16 cellular contexts compared by ENCODE assay signal in the genomic region with DNA sequence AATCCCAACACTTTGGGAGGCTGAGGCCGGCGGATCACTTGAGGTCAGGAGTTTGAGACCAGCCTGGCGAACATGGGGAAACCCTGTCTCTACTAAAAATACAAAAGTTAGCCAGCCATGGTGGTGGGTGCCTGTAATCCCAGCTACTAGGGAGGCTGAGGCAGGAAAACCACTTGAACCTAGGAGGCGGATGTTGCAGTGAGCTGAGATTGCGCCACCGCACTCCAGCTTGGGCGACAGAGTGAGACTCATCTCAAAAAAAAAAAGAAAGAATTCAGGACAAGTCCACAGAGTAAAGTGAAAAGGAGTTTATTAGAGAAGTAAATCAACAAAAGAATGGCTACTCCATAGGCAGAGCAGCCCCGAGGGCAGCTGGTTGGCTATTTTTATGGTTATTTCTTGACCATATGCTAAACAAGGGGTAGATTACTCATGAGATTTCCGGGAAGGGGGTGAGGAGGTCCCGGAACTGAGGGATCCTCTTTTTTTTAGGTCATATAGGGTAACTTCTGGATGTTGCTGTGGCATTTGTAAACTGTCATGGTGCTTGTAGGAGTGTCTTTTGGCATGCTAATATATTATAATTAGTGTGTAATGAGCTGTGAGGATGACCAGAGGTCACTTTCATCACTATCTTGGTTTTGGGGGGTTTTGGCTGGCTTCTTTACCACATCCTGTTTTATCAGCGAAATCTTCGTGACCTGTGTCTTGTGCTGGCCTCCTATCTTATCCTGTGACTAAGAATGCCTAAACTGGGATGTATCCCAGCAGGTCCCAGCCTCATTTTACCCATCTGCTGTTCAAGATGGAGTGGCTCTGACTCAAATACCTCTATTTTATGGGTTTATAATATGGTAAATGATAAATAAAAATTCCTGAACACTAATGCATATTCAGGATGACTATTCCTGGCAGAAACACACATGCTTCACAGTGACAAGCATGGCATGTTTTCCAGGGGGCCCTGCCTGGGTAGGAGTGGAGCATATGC. TPM values are rescaled to one million over a fixed set of nuclear protein-coding genes. Genes with fewer than 3 reads are reported as not detected.
DNase-seq lines count a peak whose midpoint lies in the region; ATAC-seq, FAIRE-seq and TF ChIP-seq lines count a peak whose summit lies in the region.
"Had no signal": no experiment of that assay in that cellular context is flagged by ENCODE, and none has a peak within 500 bp of the region (broad histone marks: within the 10 kb centered on the region; RNA-seq: fewer than 3 reads in every experiment).

No MANE protein-coding gene starts in this region.

- H3K27me3 ChIP-seq in left lung: no peaks in the 10 kb centered on the region
- H3K27me3 ChIP-seq in CD4-positive, alpha-beta memory T cell (ENCODE audit: insufficient read depth, low read length): no peaks in the 10 kb centered on the region

- no peaks in the 10 kb centered on the region for H3K36me3 Mint-ChIP-seq in HFFc6 (ENCODE audit: low read depth)
- H3K36me3 Mint-ChIP-seq in CD4-positive, alpha-beta memory T cell: no peaks in the 10 kb centered on the region

- DNase-seq in CD1c-positive myeloid dendritic cell (ENCODE audit: extremely low spot score) (peak; percentile 53), HFFc6 (peak; percentile 67), SKM-1 (lab: John Stamatoyannopoulos, UW; ENCODE audit: unreplicated experiment) (peak; percentile 35), left lung (peak in 1 of 2 donors; percentile 83), urothelium cell line (ENCODE audit: low spot score) (no peak), NCI-H2029 (lab: John Stamatoyannopoulos, UW) (no peak), cerebellar nuclear complex (lab: John Stamatoyannopoulos, UW) (no peak)
- no peak for DNase-seq in CD4-positive, alpha-beta memory T cell
- DNase-seq: activated CD8-positive, alpha-beta memory T cell treated with anti-CD3 and anti-CD28 coated beads, Interleukin-2, amount 50 U/mL, for 4 hours; DMS53; head of caudate nucleus; NCI-H1417; NCI-H510A treated with DMSO at 0.1 percent for 48 hours; trophoblast cell had no signal

- intact Hi-C loops in left lung (cut with DNase I): no loop called here
- intact Hi-C loops in CD4-positive, alpha-beta memory T cell (cut with micrococcal nuclease): no loop called here

- peak overlapping the region in 1 of 2 donors; percentile 86 for H3K27ac ChIP-seq in left lung
- no peak overlapping the region for H3K27ac ChIP-seq in CD4-positive, alpha-beta memory T cell (ENCODE audit: low read depth, low read length)

- no peak for TF ChIP-seq CTCF in HFFc6 (IDR thresholded peaks at IDR 0.05)
- TF ChIP-seq CTCF in left lung (IDR thresholded peaks at IDR 0.05): no peak

- peaks cover 23% of the 10 kb centered on the region for H3K27me3 Mint-ChIP-seq in HFFc6 (ENCODE audit: insufficient read depth)
- H3K27me3 Mint-ChIP-seq in CD4-positive, alpha-beta memory T cell: peaks cover 7% of the 10 kb centered on the region in 2 donors

- no peaks in the 10 kb centered on the region for H3K9me3 ChIP-seq in left lung
- H3K9me3 ChIP-seq in CD4-positive, alpha-beta memory T cell (ENCODE audit: control insufficient read depth in 1 of 2, low read length in 2 of 2): no peaks in the 10 kb centered on the region

- H3K4me3 Mint-ChIP-seq in HFFc6: peak overlapping the region; percentile 22; the same call in 1 of the 2 replicates
- no peak overlapping the region for H3K4me3 Mint-ChIP-seq in CD4-positive, alpha-beta memory T cell

- no peak overlapping the region for H3K4me3 ChIP-seq in left lung
- H3K4me3 ChIP-seq in CD4-positive, alpha-beta memory T cell (ENCODE audit: low read length in 2 of 2): no peak overlapping the region

- H3K9me3 Mint-ChIP-seq in HFFc6: no peaks in the 10 kb centered on the region
- no peaks in the 10 kb centered on the region for H3K9me3 Mint-ChIP-seq in CD4-positive, alpha-beta memory T cell

- peaks cover 0 to 45% of the 10 kb centered on the region in 2 donors for H3K4me1 ChIP-seq in left lung
- H3K4me1 ChIP-seq in CD4-positive, alpha-beta memory T cell (ENCODE audit: insufficient read depth, low read length): no peaks in the 10 kb centered on the region

- POLR2A ChIA-PET in CD4-positive, alpha-beta memory T cell (lab: Charles Lee; ENCODE audit: partially characterized antibody): no interaction called here

- peak overlapping the region; percentile 20; the same call in 1 of the 2 replicates for H3K27ac Mint-ChIP-seq in HFFc6
- H3K27ac Mint-ChIP-seq in CD4-positive, alpha-beta memory T cell: peak overlapping the region in 1 of 7 donors; percentile 79

- peaks cover 16% of the 10 kb centered on the region for H3K4me1 Mint-ChIP-seq in HFFc6 (ENCODE audit: low read depth)
- H3K4me1 Mint-ChIP-seq in CD4-positive, alpha-beta memory T cell: no peaks in the 10 kb centered on the region

- no peak for FAIRE-seq in urothelium cell line (lab: Jason Lieb, UNC)
- FAIRE-seq: HTR-8/SVneo, keratinocyte had no signal

- CTCF ChIA-PET in CD4-positive, alpha-beta memory T cell (lab: Charles Lee; ENCODE audit: partially characterized antibody): no interaction called here

- ATAC-seq in left lung: peak; percentile 13

- H3K36me3 ChIP-seq in left lung: no peaks in the 10 kb centered on the region
- H3K36me3 ChIP-seq in CD4-positive, alpha-beta memory T cell (ENCODE audit: insufficient read depth, low read length): no peaks in the 10 kb centered on the region

RNA-seq across cellular contexts. Expression of a gene that starts 11.0 kb away (rescaled TPM):
- 1 to 10 TPM in 1 of 6 experiments, under 1 TPM in 5; 0.50 to 1.1 (median 0.59) TPM for total RNA-seq in HFFc6 (2021; fragmentation: NEBNext Ultra II Directional; extraction: Animal tissue kit (Norgen Biotek cat#: 25700))
- total RNA-seq in left lung: 10 to 100 TPM; 24.6 to 42.3 TPM
- total RNA-seq in CD4-positive, alpha-beta memory T cell: not detected
- not detected for polyA plus RNA-seq in CD4-positive, alpha-beta memory T cell

RNA-seq across cellular contexts. Expression of a gene that starts 22.2 kb away (rescaled TPM):
- not detected for total RNA-seq in HFFc6 (2021; fragmentation: NEBNext Ultra II Directional; extraction: Animal tissue kit (Norgen Biotek cat#: 25700))
- under 1 TPM in 1 of 2 donors, not detected in 1; 0.29 TPM for total RNA-seq in left lung
- total RNA-seq in CD4-positive, alpha-beta memory T cell: not detected
- polyA plus RNA-seq in CD4-positive, alpha-beta memory T cell: not detected
- polyA plus RNA-seq: keratinocyte had no signal

Comparison
In these comparisons a context has a peak if more than half of its experiments do, and no peak if none do; other contexts are left out.
1. DNase-seq: peak in CD1c-positive myeloid dendritic cell (single experiment), HFFc6 (single experiment) and SKM-1 (single experiment); none in CD4-positive, alpha-beta memory T cell (0 of 5), urothelium cell line (single experiment), NCI-H2029 (single experiment) and cerebellar nuclear complex (0 of 2).
2. RNA of a gene that starts 11.0 kb away (total RNA-seq): 24.6 to 42.3 TPM in left lung; 0.50 to 1.1 TPM in HFFc6 and not detected in CD4-positive, alpha-beta memory T cell; every median in the first group is over 10 times any median in the second.